ENCODE assay signal across 8 cellular contexts in genomic region chr1:56820755-56821461, GRCh38. TPM values are rescaled to one million over a fixed set of nuclear protein-coding genes. Genes with fewer than 3 reads are reported as not detected.
A peak's percentile ranks its signal among the peaks of the same experiment; 100 is the strongest.
DNase-seq lines count a peak whose midpoint lies in the region; ATAC-seq and TF ChIP-seq lines count a peak whose summit lies in the region.

No MANE protein-coding gene starts in this region.

- H3K4me1 ChIP-seq in aorta (ENCODE audit: control insufficient read depth in 1 of 2, insufficient read depth in 2 of 2, low read length in 2 of 2), result no peaks in the 10 kb centered on the region

- H3K27me3 ChIP-seq in GM06990 (replicated peaks; ENCODE audit: control insufficient read depth, insufficient read depth, low read length), result no peaks in the 10 kb centered on the region
- H3K27me3 ChIP-seq in H7 (ENCODE audit: control insufficient read depth, insufficient read depth, low read length), result no peaks in the 10 kb centered on the region; the same call in 1 of the 2 replicates
- peaks cover 0 to 3% of the 10 kb centered on the region in 2 donors for H3K27me3 ChIP-seq in aorta (ENCODE audit: control insufficient read depth in 1 of 2, insufficient read depth in 2 of 2, low read length in 1 of 2)

- no peaks in the 10 kb centered on the region for H3K4me1 Mint-ChIP-seq in activated naive CD4-positive, alpha-beta T cell treated with anti-CD3 and anti-CD28 coated beads, Interleukin-2, amount 10 ng/mL, durations not matched to agents 7 days and 5 days

- no peaks in the 10 kb centered on the region for H3K9me3 Mint-ChIP-seq in activated naive CD4-positive, alpha-beta T cell treated with anti-CD3 and anti-CD28 coated beads, Interleukin-2, amount 10 ng/mL, durations not matched to agents 7 days and 5 days

- no peaks in the 10 kb centered on the region for H3K36me3 ChIP-seq in GM06990 (ENCODE audit: control insufficient read depth, insufficient read depth, low read length)
- H3K36me3 ChIP-seq in H7 (replicated peaks; ENCODE audit: control insufficient read depth, insufficient read depth, low read length), result no peaks in the 10 kb centered on the region
- H3K36me3 ChIP-seq in aorta (ENCODE audit: control insufficient read depth in 1 of 2, insufficient read depth in 2 of 2, low read length in 1 of 2), result no peaks in the 10 kb centered on the region

- H3K4me3 ChIP-seq in GM06990 (replicated peaks; ENCODE audit: low read depth, low read length), result no peak overlapping the region
- H3K4me3 ChIP-seq in H7 (ENCODE audit: insufficient read depth, low read depth, low read length), result no peak overlapping the region
- no peak overlapping the region for H3K4me3 ChIP-seq in aorta (ENCODE audit: low read length in 2 of 2)

- no peaks in the 10 kb centered on the region for H3K27me3 Mint-ChIP-seq in activated naive CD4-positive, alpha-beta T cell treated with anti-CD3 and anti-CD28 coated beads, Interleukin-2, amount 10 ng/mL, durations not matched to agents 7 days and 5 days

- WGBS in aorta, 2 donors, result 23 to 24% methylated on average over 7 of the region's 7 CpGs

- in situ Hi-C loops in SK-MEL-5 (cut with HindIII; ENCODE audit: low pct_unique_long_range_greater_than_20kb, low sequenced_read_pairs), result no loop called here

- no peaks in the 10 kb centered on the region for H3K9me3 ChIP-seq in aorta (ENCODE audit: control insufficient read depth, low read length)

- no peak overlapping the region for H3K4me3 Mint-ChIP-seq in activated naive CD4-positive, alpha-beta T cell treated with anti-CD3 and anti-CD28 coated beads, Interleukin-2, amount 10 ng/mL, durations not matched to agents 7 days and 5 days

- no peak overlapping the region for H3K27ac ChIP-seq in aorta (ENCODE audit: low read depth in 1 of 2, low read length in 2 of 2)

- peak; percentile 99 for TF ChIP-seq CTCF in GM06990 (IDR thresholded peaks at IDR 0.05; ENCODE audit: insufficient read depth, low read length, poor library complexity, severe bottlenecking)
- peak; percentile 99 for TF ChIP-seq CTCF in LNCAP (IDR thresholded peaks at IDR 0.05)

- no peak overlapping the region for H3K27ac Mint-ChIP-seq in activated naive CD4-positive, alpha-beta T cell treated with anti-CD3 and anti-CD28 coated beads, Interleukin-2, amount 10 ng/mL, durations not matched to agents 7 days and 5 days

- intact Hi-C loops in head of caudate nucleus (cut with DNase I) (no loop called here), posterior cingulate gyrus (cut with DNase I) (loop anchor here (10.0 kb wide), 1 partner anchor 1536 kb away; no protein-coding TSS in a partner anchor), aorta (cut with DNase I) (loop anchor here in 1 of 2 donors (10.0 kb wide), 2 partner anchors 1536 to 1686 kb away; no protein-coding TSS in a partner anchor)

- peak; percentile 65 for ATAC-seq in aorta (ENCODE audit: low FRiP score)

- CTCF ChIA-PET in activated naive CD4-positive, alpha-beta T cell treated with anti-CD3 and anti-CD28 coated beads, Interleukin-2, amount 10 ng/mL, durations not matched to agents 7 days and 5 days (lab: Charles Lee), result interaction anchor here (0.6 to 2.2 kb wide), 10 partner anchors 10 to 1442 kb away, joined by 3 to 12 read pairs (median 4); no protein-coding TSS in a partner anchor

- no peaks in the 10 kb centered on the region for H3K36me3 Mint-ChIP-seq in activated naive CD4-positive, alpha-beta T cell treated with anti-CD3 and anti-CD28 coated beads, Interleukin-2, amount 10 ng/mL, durations not matched to agents 7 days and 5 days

- DNase-seq in GM06990 (ENCODE audit: extremely low read depth, insufficient read length), result peak; percentile 19
- peak; percentile 81 for DNase-seq in H7
- DNase-seq in SK-MEL-5 (ENCODE audit: low read depth, low spot score), result peak; percentile 79
- DNase-seq in activated naive CD4-positive, alpha-beta T cell treated with anti-CD3 and anti-CD28 coated beads, Interleukin-2, amount 10 ng/mL, durations not matched to agents 7 days and 5 days, result peak; percentile 77
- DNase-seq in head of caudate nucleus, result peak; percentile 49 to 94 (median 84)
- peak; percentile 56 to 95 (median 81) for DNase-seq in posterior cingulate gyrus
- peak; percentile 77 to 91 for DNase-seq in aorta

RNA-seq across cellular contexts. Expression of gene FYB2, which starts 1.7 kb away (rescaled TPM):
- total RNA-seq in H7 (2014; rRNA removed; shearing (Covaris generic)), result not detected in 2 replicates
- not detected in 2 replicates for total RNA-seq in SK-MEL-5 (2014; rRNA removed; shearing (Covaris generic))
- polyA plus RNA-seq in SK-MEL-5 (2015; cell fraction: cytosol; rRNA removed), result not detected in 2 replicates
- 0.31 TPM in 1 of 2 replicates, not detected in the other for polyA plus RNA-seq in SK-MEL-5 (2015; cell fraction: nucleus; rRNA removed)
- total RNA-seq in aorta, result not detected
- polyA plus RNA-seq in aorta, result 1 to 10 TPM in 1 of 2 donors, not detected in 1; 1.5 TPM

RNA-seq across cellular contexts. Expression of gene C8A, which starts 33.7 kb away (rescaled TPM):
- total RNA-seq in H7 (2014; rRNA removed; shearing (Covaris generic)), result not detected in 2 replicates
- total RNA-seq in SK-MEL-5 (2014; rRNA removed; shearing (Covaris generic)), result not detected in 2 replicates
- not detected in 2 replicates for polyA plus RNA-seq in SK-MEL-5 (2015; cell fraction: cytosol; rRNA removed)
- not detected in 2 replicates for polyA plus RNA-seq in SK-MEL-5 (2015; cell fraction: nucleus; rRNA removed)
- not detected for total RNA-seq in aorta
- polyA plus RNA-seq in aorta, result not detected

Comparison
In these comparisons a context has a peak if more than half of its experiments do, and no peak if none do; other contexts are left out.
1. DNase-seq: peak in every context shown above with its lines; median percentile 84 in head of caudate nucleus; 84 in aorta; 81 in H7; 81 in posterior cingulate gyrus; 79 in SK-MEL-5; 77 in activated naive CD4-positive, alpha-beta T cell treated with anti-CD3 and anti-CD28 coated beads, Interleukin-2, amount 10 ng/mL, durations not matched to agents 7 days and 5 days; 19 in GM06990.